In the genomic region with DNA sequence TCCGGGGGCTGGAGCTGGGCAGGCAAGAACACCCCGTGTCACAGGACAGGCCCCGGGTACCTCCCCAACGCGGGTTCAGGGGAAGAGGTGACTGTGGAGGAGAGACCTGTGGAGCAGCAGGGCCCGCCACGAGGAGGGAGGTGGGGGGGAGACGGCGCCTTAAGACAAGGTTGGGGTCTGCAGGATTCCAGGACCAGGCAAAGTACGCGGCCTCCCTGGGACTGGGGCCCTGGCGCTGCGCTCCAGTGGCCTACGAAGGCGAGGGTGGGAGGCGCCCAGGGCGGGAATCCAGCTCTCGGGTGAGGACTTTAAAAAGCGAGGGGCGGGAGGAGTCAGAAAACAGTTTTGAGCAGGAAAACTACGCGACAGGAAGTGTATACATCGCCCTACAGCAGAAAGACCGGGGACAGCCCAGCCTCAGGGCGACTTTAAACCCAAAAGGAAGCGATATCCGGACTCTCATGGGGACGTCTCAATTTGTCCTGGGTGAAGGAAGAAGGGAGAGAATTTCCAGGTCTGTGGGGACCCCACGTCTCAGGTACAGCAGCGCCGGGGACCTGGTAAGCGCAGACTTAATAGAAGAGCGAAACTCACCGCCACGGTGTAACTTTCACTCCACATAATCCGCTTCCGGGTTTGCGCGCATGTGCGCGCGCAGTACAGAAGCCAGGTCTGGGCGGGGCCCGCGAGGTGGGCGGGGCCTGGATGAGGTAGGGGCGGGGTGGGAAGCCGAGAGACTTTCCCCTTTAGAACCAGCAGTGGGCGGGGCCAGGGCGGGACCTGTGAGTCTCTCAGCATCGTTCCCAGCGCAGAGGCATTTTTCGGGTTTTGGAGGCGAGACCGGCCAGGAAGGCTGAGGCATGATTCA, we compare ENCODE assay signal across 8 cellular contexts. TPM values are rescaled to one million over a fixed set of nuclear protein-coding genes. Genes with fewer than 3 reads are reported as not detected.
DNase-seq lines count a peak whose midpoint lies in the region; ATAC-seq, FAIRE-seq and TF ChIP-seq lines count a peak whose summit lies in the region.

TSS of gene ZNF83 (minus strand) at position 638 of the 868 bp plus-strand sequence.

- in situ Hi-C loops in transverse colon (cut with MboI; ENCODE audit: low pct_ligation_motif_present in 1 of 4, low pct_unique_long_range_greater_than_20kb in 1 of 4, low sequenced_read_pairs in 3 of 4) = no loop called here

- DNase-seq in HFF-Myc (ENCODE audit: extremely low read depth, low read depth) (peak; percentile 59), NCI-H1048 (lab: John Stamatoyannopoulos, UW) (peak; percentile 89), SW480 (ENCODE audit: low spot score) (peak; percentile 80), adipocyte (ENCODE audit: low read depth) (peak; percentile 99), heart left ventricle (peak; percentile 96 to 99 (median 97)), pons (ENCODE audit: low spot score) (peak; percentile 92), transverse colon (peak; percentile 97)

- 0 to 1% (median 0%) methylated on average over 35 to 55 of the region's 55 CpGs for WGBS in heart left ventricle, 4 donors
- 1% methylated on average over 53 of the region's 55 CpGs; no CpG with 5 or more reads in 1 of the 2 donors for WGBS in transverse colon (ENCODE audit: low coverage in 1 of 2), 2 donors

- peaks cover 17% of the 10 kb centered on the region for H3K36me3 ChIP-seq in adipocyte (ENCODE audit: control insufficient read depth, insufficient read depth, low read length, severe bottlenecking)
- H3K36me3 ChIP-seq in heart left ventricle = peaks cover 0 to 17% (median 7%) of the 10 kb centered on the region in 9 donors
- peaks cover 0 to 13% (median 0%) of the 10 kb centered on the region in 4 donors for H3K36me3 ChIP-seq in transverse colon

- H3K27me3 ChIP-seq in adipocyte (replicated peaks; ENCODE audit: control insufficient read depth, insufficient read depth, low read length) (no peaks in the 10 kb centered on the region), heart left ventricle (no peaks in the 10 kb centered on the region), transverse colon (no peaks in the 10 kb centered on the region)

- H3K9me3 ChIP-seq in adipocyte (ENCODE audit: control insufficient read depth, low read length) (no peaks in the 10 kb centered on the region), heart left ventricle (no peaks in the 10 kb centered on the region), transverse colon (no peaks in the 10 kb centered on the region)

- TF ChIP-seq POLR2A in heart left ventricle (IDR thresholded peaks at IDR 0.05) (peak in 1 of 2 donors; percentile 60), transverse colon (IDR thresholded peaks at IDR 0.05) (peak; percentile 78)

- TF ChIP-seq CTCF in HFF-Myc (IDR thresholded peaks at IDR 0.05; ENCODE audit: low read depth, low read length, missing control alignments) (no peak), heart left ventricle (IDR thresholded peaks at IDR 0.05) (no peak), transverse colon (IDR thresholded peaks at IDR 0.05) (no peak)

- peak within 1 kb of the TSS; percentile 55 for H3K4me3 ChIP-seq in HFF-Myc (replicated peaks; ENCODE audit: low read depth, low read length)
- H3K4me3 ChIP-seq in adipocyte (ENCODE audit: low read length) = peak within 1 kb of the TSS; percentile 91
- H3K4me3 ChIP-seq in heart left ventricle = peak within 1 kb of the TSS; percentile 50 to 97 (median 74)
- peak within 1 kb of the TSS; percentile 51 to 96 (median 64) for H3K4me3 ChIP-seq in transverse colon

- H3K27ac ChIP-seq in heart left ventricle = peak within 1 kb of the TSS; percentile 55 to 92 (median 86)
- peak within 1 kb of the TSS; percentile 86 to 94 (median 88) for H3K27ac ChIP-seq in transverse colon

- peak; percentile 99 for ATAC-seq in heart left ventricle

- TF ChIP-seq EP300 in transverse colon (IDR thresholded peaks at IDR 0.05; ENCODE audit: low read depth) = no peak

- peak; percentile 8 for FAIRE-seq in G401.6 (lab: Jason Lieb, UNC)

- H3K4me1 ChIP-seq in adipocyte (ENCODE audit: control insufficient read depth, insufficient read depth, low read length) (peaks cover 11% of the 10 kb centered on the region), heart left ventricle (peaks cover 0 to 22% (median 11%) of the 10 kb centered on the region in 12 donors), transverse colon (peaks cover 0 to 16% (median 11%) of the 10 kb centered on the region in 4 donors)

- H3K9ac ChIP-seq in adipocyte (ENCODE audit: low read length) = peak within 1 kb of the TSS; percentile 92

- intact Hi-C loops in heart left ventricle (cut with DNase I) = loop anchor here in 5 of 10 donors (1.0 to 5.0 kb wide), 5 partner anchors 36 to 99 kb away; partner anchors contain the start of gene ZNF611 (in 2 of the 5)
- intact Hi-C loops in transverse colon (cut with DNase I; ENCODE audit: low total_unique reads) = no loop called here

RNA-seq across cellular contexts. Expression of gene ZNF83, which starts in this region (rescaled TPM):
- total RNA-seq in heart left ventricle (10 to 100 TPM in 8 of 9 donors, 1 to 10 TPM in 1; 9.5 to 23.4 (median 18.4) TPM), transverse colon (10 to 100 TPM; 13.3 to 55.6 (median 26.7) TPM)
- polyA plus RNA-seq in heart left ventricle = 10 to 100 TPM; 13.2 to 25.7 TPM

Comparison
In these comparisons a context has a peak if more than half of its experiments do, and no peak if none do; other contexts are left out.
1. Peak in every context shown above with its lines: DNase-seq, ATAC-seq, H3K4me3 ChIP-seq and H3K27ac ChIP-seq.